In genomic region chr7:70881470-70881869, GRCh38 we compare ENCODE assay signal across 1 cellular context.
TF ChIP-seq lines count a peak whose summit lies in the region.

No MANE protein-coding gene starts in this region.

TF ChIP-seq in SK-N-SH treated with all-trans-retinoic acid at 6 μM for 48 hours, 23 proteins besides CTCF, POLR2A, EP300 and RAD21 (continued from another document):
- TF ChIP-seq TSHZ2 (CRISPR knock-in tag; IDR thresholded peaks at IDR 0.05), result no peak
